ENCODE assay signal across 15 cellular contexts in the genomic region with DNA sequence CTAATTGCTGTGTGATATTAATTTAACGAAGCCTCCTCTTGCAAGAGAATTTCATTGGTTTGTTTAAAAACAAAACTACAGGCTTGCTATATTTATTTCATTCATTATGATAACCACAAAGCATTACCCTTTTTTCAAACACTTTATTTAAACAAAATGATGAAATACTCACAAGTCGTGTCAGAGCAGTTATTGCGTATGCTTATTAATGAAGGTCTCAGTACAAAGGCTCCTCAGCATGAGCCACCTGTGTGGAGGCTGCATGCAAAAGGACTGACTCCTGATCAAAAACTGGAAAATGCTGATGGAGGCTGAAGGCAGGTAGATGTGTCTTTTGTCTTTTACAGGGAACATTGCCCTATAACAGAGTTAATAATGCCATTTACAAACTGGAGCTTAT.
"Had no signal": no experiment of that assay in that cellular context is flagged by ENCODE, and none has a peak within 500 bp of the region (broad histone marks: within the 10 kb centered on the region; RNA-seq: fewer than 3 reads in every experiment).

No MANE protein-coding gene starts in this region.

- DNase-seq: effector memory CD8-positive, alpha-beta T cell; erythroblast; heart left ventricle; hippocampal formation; kidney glomerular epithelial cell; natural killer cell; posterior cingulate gyrus; spleen; stimulated activated CD4-positive, alpha-beta T cell treated with anti-CD3 and anti-CD28 coated beads, Interleukin-15, amount 100 ng/mL, for 24 hours; stimulated activated CD4-positive, alpha-beta T cell treated with anti-CD3 and anti-CD28 coated beads, Interleukin-1b, Interleukin-23, amount 100 ng/mL, for 48 hours; stimulated activated CD4-positive, alpha-beta T cell treated with anti-CD3 and anti-CD28 coated beads, Interleukin-4, amount 100 ng/mL, for 24 hours; testis; upper lobe of right lung had no signal

- ATAC-seq: effector memory CD8-positive, alpha-beta T cell; heart left ventricle; natural killer cell; sciatic nerve; stimulated activated memory B cell treated with anti-CD40 and anti-IgM and Interleukin-4, amounts not matched to agents 10 μg/mL and 1 μg/mL and 100 μg/mL, for 72 hours; upper lobe of right lung had no signal
